11 cellular contexts compared by ENCODE assay signal in genomic region chr6:35729722-35730121, GRCh38. TPM values are rescaled to one million over a fixed set of nuclear protein-coding genes. Genes with fewer than 3 reads are reported as not detected.
DNase-seq lines count a peak whose midpoint lies in the region; ATAC-seq and TF ChIP-seq lines count a peak whose summit lies in the region.
"Had no signal": no experiment of that assay in that cellular context is flagged by ENCODE, and none has a peak within 500 bp of the region (broad histone marks: within the 10 kb centered on the region; RNA-seq: fewer than 3 reads in every experiment).

No MANE protein-coding gene starts in this region.

- 15% methylated on average over 2 of the region's 2 CpGs for WGBS in right lobe of liver (ENCODE audit: insufficient coverage, low coverage, low lambda C conversion rate, missing lambda C conversion rate)

- TF ChIP-seq CTCF in Loucy (conservative IDR thresholded peaks at IDR 0.05; ENCODE audit: low read length) (no peak), right lobe of liver (IDR thresholded peaks at IDR 0.05) (no peak)

- no peak overlapping the region for H2AFZ ChIP-seq in Loucy (ENCODE audit: low read length)

- ATAC-seq in activated naive CD8-positive, alpha-beta T cell treated with anti-CD3 and anti-CD28 coated beads, Interleukin-2, amount 50 U/mL, for 24 hours, result no peak
- ATAC-seq in right lobe of liver, result no peak
- ATAC-seq in GM18519 (IDR thresholded peaks at IDR 0.05; ENCODE audit: low FRiP score, unreplicated experiment), result no peak
- no peak for ATAC-seq in HG03196 (IDR thresholded peaks at IDR 0.05; ENCODE audit: unreplicated experiment)
- ATAC-seq: activated CD4-positive, CD25-positive, alpha-beta regulatory T cell treated with anti-CD3 and anti-CD28 coated beads, Interleukin-2, amount 50 U/mL, for 24 hours had no signal

- H3K9me3 Mint-ChIP-seq in activated naive CD8-positive, alpha-beta T cell treated with anti-CD3 and anti-CD28 coated beads, Interleukin-2, amount 50 U/mL, for 24 hours, result no peaks in the 10 kb centered on the region

- no peaks in the 10 kb centered on the region for H3K36me3 Mint-ChIP-seq in activated naive CD8-positive, alpha-beta T cell treated with anti-CD3 and anti-CD28 coated beads, Interleukin-2, amount 50 U/mL, for 24 hours (ENCODE audit: low read depth)

- peaks cover 78% of the 10 kb centered on the region for H3K4me1 ChIP-seq in Loucy (ENCODE audit: insufficient read depth, low read length, poor library complexity, severe bottlenecking)
- peaks cover 11 to 86% (median 43%) of the 10 kb centered on the region in 4 donors for H3K4me1 ChIP-seq in right lobe of liver
- H3K4me1 ChIP-seq in stomach smooth muscle (ENCODE audit: control insufficient read depth, insufficient read depth, low read length), result peaks cover 76% of the 10 kb centered on the region

- H3K27me3 ChIP-seq in Loucy (ENCODE audit: insufficient read depth, low read length, poor library complexity, severe bottlenecking) (no peaks in the 10 kb centered on the region), right lobe of liver (no peaks in the 10 kb centered on the region), stomach smooth muscle (ENCODE audit: control insufficient read depth in 1 of 2, insufficient read depth in 2 of 2, low read length in 2 of 2) (no peaks in the 10 kb centered on the region)

- H3K4me1 Mint-ChIP-seq in activated naive CD8-positive, alpha-beta T cell treated with anti-CD3 and anti-CD28 coated beads, Interleukin-2, amount 50 U/mL, for 24 hours, result peaks cover 85% of the 10 kb centered on the region

- H3K4me3 ChIP-seq in Loucy (ENCODE audit: low read length, poor library complexity, severe bottlenecking), result peak overlapping the region; percentile 74
- H3K4me3 ChIP-seq in right lobe of liver, result no peak overlapping the region
- H3K4me3 ChIP-seq in stomach smooth muscle (ENCODE audit: low read length in 2 of 2), result no peak overlapping the region

- CTCF ChIA-PET in HEK293T (lab: Yijun Ruan, JAX), result interaction anchor here (0.6 kb wide), 1 partner anchor 259 kb away, joined by 3 read pairs; no protein-coding TSS in a partner anchor

- peaks cover 14% of the 10 kb centered on the region; the same call in 1 of the 2 replicates for H3F3A ChIP-seq in Loucy (ENCODE audit: low read depth)

- no peak for TF ChIP-seq POLR2A in right lobe of liver (IDR thresholded peaks at IDR 0.05)

- H3K27ac ChIP-seq in right lobe of liver (peak overlapping the region; percentile 88 to 99 (median 98)), stomach smooth muscle (ENCODE audit: low read length) (peak overlapping the region; percentile 100)

- no peaks in the 10 kb centered on the region for H3K9me2 ChIP-seq in Loucy (replicated peaks; ENCODE audit: low read depth, low read length)

- H3K9ac ChIP-seq in Loucy (ENCODE audit: low read depth, low read length, poor library complexity, severe bottlenecking) (peak overlapping the region; percentile 85), stomach smooth muscle (ENCODE audit: low read length in 2 of 2) (peak overlapping the region; percentile 94 to 98)

- DNase-seq in activated naive CD8-positive, alpha-beta T cell treated with anti-CD3 and anti-CD28 coated beads, Interleukin-2, amount 50 U/mL, for 24 hours, result no peak
- DNase-seq in right lobe of liver (peak in 2 of 3 donors; percentile 29 to 57), NCI-H524 treated with DMSO at 0.1 percent for 48 hours (lab: John Stamatoyannopoulos, UW) (no peak), HEK293T (ENCODE audit: extremely low spot score) (no peak)

- H3K9me3 ChIP-seq in Loucy (ENCODE audit: insufficient read depth, low read depth, low read length) (no peaks in the 10 kb centered on the region), right lobe of liver (no peaks in the 10 kb centered on the region), stomach smooth muscle (ENCODE audit: control insufficient read depth in 2 of 2, low read length in 2 of 2) (no peaks in the 10 kb centered on the region)

- POLR2A ChIA-PET in HEK293T (lab: Yijun Ruan, JAX), result no interaction called here

- no peaks in the 10 kb centered on the region for H4K20me1 ChIP-seq in Loucy (ENCODE audit: insufficient read depth, low read length, poor library complexity, severe bottlenecking)

- intact Hi-C loops in right lobe of liver (cut with DNase I), result loop anchor here (10.0 kb wide), 2 partner anchors 145 to 165 kb away; no protein-coding TSS in a partner anchor

- peaks cover 28% of the 10 kb centered on the region; the same call in 1 of the 2 replicates for H3K79me2 ChIP-seq in Loucy (ENCODE audit: insufficient read depth, low read length)

- H3K4me2 ChIP-seq in Loucy (ENCODE audit: low read depth, low read length, poor library complexity, severe bottlenecking), result peak overlapping the region; percentile 90

- H3K27ac Mint-ChIP-seq in activated naive CD8-positive, alpha-beta T cell treated with anti-CD3 and anti-CD28 coated beads, Interleukin-2, amount 50 U/mL, for 24 hours, result peak overlapping the region; percentile 13

- H3K27me3 Mint-ChIP-seq in activated naive CD8-positive, alpha-beta T cell treated with anti-CD3 and anti-CD28 coated beads, Interleukin-2, amount 50 U/mL, for 24 hours, result peaks cover 2% of the 10 kb centered on the region

- H3K4me3 Mint-ChIP-seq in activated naive CD8-positive, alpha-beta T cell treated with anti-CD3 and anti-CD28 coated beads, Interleukin-2, amount 50 U/mL, for 24 hours, result no peak overlapping the region

- H3K36me3 ChIP-seq in Loucy (ENCODE audit: insufficient read depth, low read length) (no peaks in the 10 kb centered on the region), right lobe of liver (no peaks in the 10 kb centered on the region), stomach smooth muscle (ENCODE audit: control insufficient read depth in 2 of 2, insufficient read depth in 2 of 2, low read length in 2 of 2) (no peaks in the 10 kb centered on the region)

TF ChIP-seq in HEK293T, 16 proteins besides CTCF, POLR2A, EP300 and RAD21:
- TF ChIP-seq NFRKB (IDR thresholded peaks at IDR 0.05), result no peak
- no peak for TF ChIP-seq PKNOX1 (IDR thresholded peaks at IDR 0.05)
- TF ChIP-seq BHLHE40 (IDR thresholded peaks at IDR 0.05; ENCODE audit: borderline replicate concordance), result no peak

RNA-seq across cellular contexts. Expression of gene ARMC12, which starts 7.1 kb away (rescaled TPM):
- total RNA-seq in right lobe of liver, result 1 to 10 TPM in 3 of 6 experiments, under 1 TPM in 3; 0.22 to 4.4 (median 0.92) TPM

RNA-seq across cellular contexts. Expression of gene FKBP5, which starts 41.0 kb away (rescaled TPM):
- 100 to 1,000 TPM in 5 of 6 experiments, 10 to 100 TPM in 1; 36.1 to 387 (median 111) TPM for total RNA-seq in right lobe of liver

RNA-seq across cellular contexts. Expression of gene CLPSL2, which starts 46.7 kb away (rescaled TPM):
- not detected for total RNA-seq in right lobe of liver
- total RNA-seq: kidney epithelial cell, NCI-H460 had no signal

RNA-seq across cellular contexts. Expression of gene CLPSL1, which starts 51.1 kb away (rescaled TPM):
- total RNA-seq in right lobe of liver, result not detected
- total RNA-seq: kidney epithelial cell, NCI-H460 had no signal

Comparison
In these comparisons a context has a peak if more than half of its experiments do, and no peak if none do; other contexts are left out.
1. DNase-seq: peak in right lobe of liver (2 of 3); none in activated naive CD8-positive, alpha-beta T cell treated with anti-CD3 and anti-CD28 coated beads, Interleukin-2, amount 50 U/mL, for 24 hours (single experiment), NCI-H524 treated with DMSO at 0.1 percent for 48 hours (single experiment) and HEK293T (single experiment).